1 cellular context compared by ENCODE assay signal in the genomic region with DNA sequence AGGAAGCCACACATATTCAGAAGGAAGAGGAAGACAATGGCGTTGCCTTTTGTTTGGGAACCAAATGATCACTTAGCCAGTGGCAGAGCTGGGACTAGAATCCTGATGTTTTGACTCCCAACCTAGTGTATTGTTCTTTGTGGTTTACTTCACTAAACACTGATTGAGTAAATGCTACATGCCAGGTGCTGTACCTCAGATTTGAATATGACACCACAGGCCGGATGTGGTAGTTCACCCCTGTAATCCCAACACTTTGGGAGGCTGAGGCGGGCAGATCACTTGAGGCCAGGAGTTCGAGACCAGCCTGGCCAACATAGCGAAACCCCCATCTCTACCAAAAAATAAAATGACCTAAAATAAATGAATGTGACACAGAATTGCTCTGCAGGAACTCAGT.
TF ChIP-seq lines count a peak whose summit lies in the region.

No MANE protein-coding gene starts in this region.

TF ChIP-seq in HCT116, 20 proteins besides CTCF, POLR2A, EP300 and RAD21 (continued from another document):
- TF ChIP-seq, protein P1, sequence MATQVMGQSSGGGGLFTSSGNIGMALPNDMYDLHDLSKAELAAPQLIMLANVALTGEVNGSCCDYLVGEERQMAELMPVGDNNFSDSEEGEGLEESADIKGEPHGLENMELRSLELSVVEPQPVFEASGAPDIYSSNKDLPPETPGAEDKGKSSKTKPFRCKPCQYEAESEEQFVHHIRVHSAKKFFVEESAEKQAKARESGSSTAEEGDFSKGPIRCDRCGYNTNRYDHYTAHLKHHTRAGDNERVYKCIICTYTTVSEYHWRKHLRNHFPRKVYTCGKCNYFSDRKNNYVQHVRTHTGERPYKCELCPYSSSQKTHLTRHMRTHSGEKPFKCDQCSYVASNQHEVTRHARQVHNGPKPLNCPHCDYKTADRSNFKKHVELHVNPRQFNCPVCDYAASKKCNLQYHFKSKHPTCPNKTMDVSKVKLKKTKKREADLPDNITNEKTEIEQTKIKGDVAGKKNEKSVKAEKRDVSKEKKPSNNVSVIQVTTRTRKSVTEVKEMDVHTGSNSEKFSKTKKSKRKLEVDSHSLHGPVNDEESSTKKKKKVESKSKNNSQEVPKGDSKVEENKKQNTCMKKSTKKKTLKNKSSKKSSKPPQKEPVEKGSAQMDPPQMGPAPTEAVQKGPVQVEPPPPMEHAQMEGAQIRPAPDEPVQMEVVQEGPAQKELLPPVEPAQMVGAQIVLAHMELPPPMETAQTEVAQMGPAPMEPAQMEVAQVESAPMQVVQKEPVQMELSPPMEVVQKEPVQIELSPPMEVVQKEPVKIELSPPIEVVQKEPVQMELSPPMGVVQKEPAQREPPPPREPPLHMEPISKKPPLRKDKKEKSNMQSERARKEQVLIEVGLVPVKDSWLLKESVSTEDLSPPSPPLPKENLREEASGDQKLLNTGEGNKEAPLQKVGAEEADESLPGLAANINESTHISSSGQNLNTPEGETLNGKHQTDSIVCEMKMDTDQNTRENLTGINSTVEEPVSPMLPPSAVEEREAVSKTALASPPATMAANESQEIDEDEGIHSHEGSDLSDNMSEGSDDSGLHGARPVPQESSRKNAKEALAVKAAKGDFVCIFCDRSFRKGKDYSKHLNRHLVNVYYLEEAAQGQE (IDR thresholded peaks at IDR 0.05; ENCODE audit: low read depth), result no peak
- TF ChIP-seq, protein P2, sequence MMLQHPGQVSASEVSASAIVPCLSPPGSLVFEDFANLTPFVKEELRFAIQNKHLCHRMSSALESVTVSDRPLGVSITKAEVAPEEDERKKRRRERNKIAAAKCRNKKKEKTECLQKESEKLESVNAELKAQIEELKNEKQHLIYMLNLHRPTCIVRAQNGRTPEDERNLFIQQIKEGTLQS (IDR thresholded peaks at IDR 0.05), result no peak
- no peak for TF ChIP-seq SRF (IDR thresholded peaks at IDR 0.05; ENCODE audit: low read depth)
- no peak for TF ChIP-seq ZNF274 (IDR thresholded peaks at IDR 0.05; ENCODE audit: low read depth, low read length)
- TF ChIP-seq JUND (IDR thresholded peaks at IDR 0.05), result no peak
